Comparison of ENCODE assay signal across 8 cellular contexts in the genomic region with DNA sequence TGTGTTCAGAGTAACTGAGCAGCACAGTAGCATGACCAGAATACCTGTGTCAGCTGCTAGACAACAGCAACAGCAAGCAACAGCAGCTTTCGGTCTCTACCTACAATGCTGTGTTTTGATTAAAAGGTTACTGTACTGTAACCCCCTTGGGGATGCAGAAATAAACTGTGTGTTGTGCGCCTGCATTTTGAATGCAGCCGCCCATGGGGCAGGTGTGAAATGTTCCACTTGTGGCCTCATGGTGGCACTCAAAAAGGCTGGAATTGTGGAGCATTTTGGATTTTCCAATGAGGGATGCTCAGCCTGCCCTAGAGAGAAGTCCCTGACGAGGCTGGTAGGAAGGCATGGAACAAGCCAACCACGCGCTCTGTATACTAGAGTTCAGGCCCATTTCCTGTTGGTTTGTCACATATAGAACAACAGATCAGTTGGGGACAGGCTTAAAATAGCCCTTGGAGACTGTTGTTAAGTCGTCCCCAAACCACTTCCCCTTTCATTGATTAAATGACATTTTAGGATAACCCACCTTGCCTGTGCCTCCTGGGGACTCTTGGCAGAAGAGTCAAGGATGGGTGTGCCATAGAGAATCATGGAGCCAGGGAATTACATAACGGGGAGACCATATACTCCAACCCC. TPM values are rescaled to one million over a fixed set of nuclear protein-coding genes. Genes with fewer than 3 reads are reported as not detected.
DNase-seq lines count a peak whose midpoint lies in the region; TF ChIP-seq lines count a peak whose summit lies in the region.

No MANE protein-coding gene starts in this region.

- H3K9me3 ChIP-seq in H9 (ENCODE audit: control insufficient read depth, low read depth, low read length) (no peaks in the 10 kb centered on the region), parathyroid adenoma (ENCODE audit: control insufficient read depth, low read length) (no peaks in the 10 kb centered on the region)

- H3K36me3 ChIP-seq in brain microvascular endothelial cell (replicated peaks) (no peaks in the 10 kb centered on the region), parathyroid adenoma (ENCODE audit: control insufficient read depth, insufficient read depth, low read length) (no peaks in the 10 kb centered on the region)

- H3K4me1 Mint-ChIP-seq in H9 = peaks cover 3% of the 10 kb centered on the region in 2 experiments

- H3K4me1 ChIP-seq in H9 (ENCODE audit: insufficient read depth, low read length) = 0 out of 2 replicates have a peak, but pooled peaks cover 3% of the 10 kb centered on the region
- H3K4me1 ChIP-seq in parathyroid adenoma = peaks cover 3% of the 10 kb centered on the region

- no peak overlapping the region for H2AFZ ChIP-seq in H9 (ENCODE audit: low read length)
- no peak overlapping the region for H2AFZ ChIP-seq in parathyroid adenoma

- H3K27ac ChIP-seq in H9 (ENCODE audit: insufficient read length, low read depth, low read length) (no peak overlapping the region), brain microvascular endothelial cell (no peak overlapping the region), parathyroid adenoma (no peak overlapping the region)

- no peak overlapping the region for H3T11ph ChIP-seq in H9 (ENCODE audit: low read length)

- H3K79me2 ChIP-seq in H9 (ENCODE audit: insufficient read depth, low read length) = no peaks in the 10 kb centered on the region
- no peaks in the 10 kb centered on the region for H3K79me2 ChIP-seq in parathyroid adenoma

- H2BK15ac ChIP-seq in H9 (ENCODE audit: low read depth, low read length) = no peak overlapping the region

- no peak overlapping the region for H2BK5ac ChIP-seq in H9 (ENCODE audit: insufficient read length, low read length)

- peak; percentile 58 for TF ChIP-seq CTCF in H9 (conservative IDR thresholded peaks at IDR 0.05)
- peak; percentile 18 for TF ChIP-seq CTCF in brain microvascular endothelial cell (IDR thresholded peaks at IDR 0.05; ENCODE audit: low read depth, low read length, missing control alignments)
- peak; percentile 35 for TF ChIP-seq CTCF in parathyroid adenoma (IDR thresholded peaks at IDR 0.05)

- no peaks in the 10 kb centered on the region for H3K27me3 Mint-ChIP-seq in H9 (ENCODE audit: low read depth)

- no peak overlapping the region for H4K91ac ChIP-seq in H9 (ENCODE audit: insufficient read length, low read depth, low read length)

- no peak overlapping the region for H2BK12ac ChIP-seq in H9 (ENCODE audit: insufficient read length, low read depth, low read length)

- no peak overlapping the region for H3K23ac ChIP-seq in H9 (ENCODE audit: insufficient read length, low read depth, low read length)

- H3K4me3 Mint-ChIP-seq in H9 = no peak overlapping the region

- H3K9ac ChIP-seq in H9 (ENCODE audit: extremely low read depth, insufficient read length, low read length) (no peak overlapping the region), parathyroid adenoma (no peak overlapping the region)

- H3K4me2 ChIP-seq in H9 (ENCODE audit: insufficient read depth, insufficient read length, low read length) (no peak overlapping the region), parathyroid adenoma (ENCODE audit: low read length) (no peak overlapping the region)

- no peak overlapping the region for H3K4ac ChIP-seq in H9 (ENCODE audit: low read depth, low read length)

- H3K27ac Mint-ChIP-seq in H9 = 0 out of 7 replicates have a peak overlapping the region, but pooled peaks of 1 of the 3 experiments have one; percentile 10

- no CpG with 5 or more reads among the region's 8 CpGs for WGBS in H9 (ENCODE audit: extremely low coverage, insufficient read length, low lambda C conversion rate)

- no peaks in the 10 kb centered on the region for H3K23me2 ChIP-seq in H9 (ENCODE audit: insufficient read length, low read depth, low read length, poor library complexity, severe bottlenecking)

- no peak overlapping the region for H3K56ac ChIP-seq in H9 (ENCODE audit: insufficient read length, low read depth, low read length)

- peak; percentile 14 for DNase-seq in NCI-H1105 treated with DMSO at 0.1 percent for 48 hours (lab: John Stamatoyannopoulos, UW)
- no peak for DNase-seq in NCI-H1105 (lab: John Stamatoyannopoulos, UW)
- no peak for DNase-seq in H9
- peak; percentile 86 to 90 for DNase-seq in Kasumi-1 (lab: John Stamatoyannopoulos, UW)
- no peak for DNase-seq in brain microvascular endothelial cell
- no peak for DNase-seq in SW480 (ENCODE audit: low spot score)
- no peak for DNase-seq in activated effector memory CD4-positive, alpha-beta T cell treated with Interleukin-2 at 50 U/mL for 16 hours

- no peak overlapping the region for H4K5ac ChIP-seq in H9 (ENCODE audit: insufficient read length, low read depth, low read length)

- in situ Hi-C loops in brain microvascular endothelial cell (cut with HindIII; ENCODE audit: low pct_ligation_motif_present, low sequenced_read_pairs) = no loop called here

- peaks cover 0 to 13% (median 7%) of the 10 kb centered on the region in 3 experiments; a peak in 4 of 7 replicates for H3K36me3 Mint-ChIP-seq in H9 (ENCODE audit: insufficient read depth in 1 of 3, low read depth in 3 of 3)

- H3K4me3 ChIP-seq in brain microvascular endothelial cell (ENCODE audit: low read depth, low read length) = no peak overlapping the region
- H3K4me3 ChIP-seq in parathyroid adenoma (ENCODE audit: low read depth, low read length) = no peak overlapping the region

- H2BK20ac ChIP-seq in H9 (ENCODE audit: low read depth, low read length, poor library complexity, severe bottlenecking) = no peak overlapping the region

- no peak overlapping the region for H3K14ac ChIP-seq in H9 (ENCODE audit: insufficient read depth, low read length)

- no peaks in the 10 kb centered on the region for H3K9me3 Mint-ChIP-seq in H9

- no peak overlapping the region for H2AK5ac ChIP-seq in H9 (ENCODE audit: insufficient read length, low read length)

- no peak overlapping the region for H4K8ac ChIP-seq in H9 (replicated peaks; ENCODE audit: insufficient read length, low read depth, low read length)

- H3K18ac ChIP-seq in H9 (ENCODE audit: insufficient read length, low read depth, low read length) = no peak overlapping the region

- H2BK120ac ChIP-seq in H9 (ENCODE audit: low read depth, low read length, poor library complexity, severe bottlenecking) = no peak overlapping the region

- H3K27me3 ChIP-seq in H9 (ENCODE audit: insufficient read depth, low read length) = no peaks in the 10 kb centered on the region
- no peaks in the 10 kb centered on the region for H3K27me3 ChIP-seq in brain microvascular endothelial cell (replicated peaks)
- no peaks in the 10 kb centered on the region for H3K27me3 ChIP-seq in parathyroid adenoma (ENCODE audit: control insufficient read depth, insufficient read depth, low read length)

- no peaks in the 10 kb centered on the region for H4K20me1 ChIP-seq in H9 (ENCODE audit: control insufficient read depth, insufficient read depth, insufficient read length)

- no peaks in the 10 kb centered on the region for H3K79me1 ChIP-seq in H9 (ENCODE audit: insufficient read depth, low read depth, low read length, poor library complexity, severe bottlenecking)

RNA-seq across cellular contexts. Expression of gene SCPEP1, which starts 27.1 kb away (rescaled TPM):
- total RNA-seq in H9 (2021) = 27.1 and 29.6 TPM in 2 replicates

RNA-seq across cellular contexts. Expression of gene COIL, which starts 44.2 kb away (rescaled TPM):
- total RNA-seq in H9 (2021) = 21.5 and 22.2 TPM in 2 replicates

Comparison
In these comparisons a context has a peak if more than half of its experiments do, and no peak if none do; other contexts are left out.
1. DNase-seq: peak in NCI-H1105 treated with DMSO at 0.1 percent for 48 hours (single experiment) and Kasumi-1 (2 of 2); none in NCI-H1105 (single experiment), H9 (single experiment), brain microvascular endothelial cell (single experiment), SW480 (single experiment) and activated effector memory CD4-positive, alpha-beta T cell treated with Interleukin-2 at 50 U/mL for 16 hours (single experiment).
2. Peak in every context shown above with its lines, with median percentiles within 50 percentile points of each other: CTCF ChIP-seq.